In genomic region chr22:32542332-32543019, GRCh38 we compare ENCODE assay signal across 15 cellular contexts.
DNase-seq lines count a peak whose midpoint lies in the region; ATAC-seq, FAIRE-seq and TF ChIP-seq lines count a peak whose summit lies in the region.
"Had no signal": no experiment of that assay in that cellular context is flagged by ENCODE, and none has a peak within 500 bp of the region (broad histone marks: within the 10 kb centered on the region; RNA-seq: fewer than 3 reads in every experiment).

No MANE protein-coding gene starts in this region.

- DNase-seq in fibroblast of the aortic adventitia (ENCODE audit: low read depth) (peak; percentile 7), lower lobe of right lung (peak; percentile 56), smooth muscle cell (lab: John Stamatoyannopoulos, UW; ENCODE audit: unreplicated experiment) (no peak), foreskin melanocyte (no peak), D721Med (ENCODE audit: insufficient read length, low spot score) (no peak)
- DNase-seq in activated CD4-positive, alpha-beta T cell treated with anti-CD3 and anti-CD28 coated beads, Interleukin-2, amount 50 U/mL, for 1 hour, result no peak
- DNase-seq: activated CD4-positive, CD25-positive, alpha-beta regulatory T cell; activated CD8-positive, alpha-beta memory T cell treated with anti-CD3 and anti-CD28 coated beads for 24 hours; activated naive CD8-positive, alpha-beta T cell treated with anti-CD3 and anti-CD28 coated beads, Interleukin-2, amount 50 U/mL, for 24 hours; caudate nucleus; effector memory CD8-positive, alpha-beta T cell; NCI-H1930; NCI-H524 had no signal

- intact Hi-C loops in lower lobe of right lung (cut with DNase I), result no loop called here

- TF ChIP-seq CTCF in fibroblast of the aortic adventitia (IDR thresholded peaks at IDR 0.05; ENCODE audit: insufficient read depth, low read length) (no peak), lower lobe of right lung (IDR thresholded peaks at IDR 0.05) (no peak), smooth muscle cell (IDR thresholded peaks at IDR 0.05; ENCODE audit: borderline replicate concordance, insufficient read depth, poor library complexity, severe bottlenecking) (no peak), D721Med (IDR thresholded peaks at IDR 0.05; ENCODE audit: insufficient read depth, missing control alignments) (no peak)

- 72% methylated on average over 10 of the region's 11 CpGs for WGBS in smooth muscle cell (ENCODE audit: low lambda C conversion rate)

- H3K27ac ChIP-seq in lower lobe of right lung (peak overlapping the region; percentile 79), smooth muscle cell (ENCODE audit: low read depth) (peak overlapping the region; percentile 61)
- H3K27ac ChIP-seq: SJCRH30 had no signal

- H3K4me1 ChIP-seq in lower lobe of right lung (peaks cover 42% of the 10 kb centered on the region), smooth muscle cell (ENCODE audit: low read depth) (peaks cover 7% of the 10 kb centered on the region)

- no peak for FAIRE-seq in D721Med (lab: Jason Lieb, UNC)

- H3F3A ChIP-seq in smooth muscle cell (ENCODE audit: low read depth), result peaks cover 18% of the 10 kb centered on the region

- H3K4me2 ChIP-seq in smooth muscle cell, result peak overlapping the region; percentile 10

- H3K36me3 ChIP-seq in lower lobe of right lung (no peaks in the 10 kb centered on the region), smooth muscle cell (ENCODE audit: low read depth) (no peaks in the 10 kb centered on the region)
- H3K36me3 ChIP-seq: SJCRH30 had no signal

- H3K27me3 ChIP-seq in lower lobe of right lung (ENCODE audit: low read depth) (no peaks in the 10 kb centered on the region), smooth muscle cell (ENCODE audit: low read depth) (no peaks in the 10 kb centered on the region)
- H3K27me3 ChIP-seq: SJCRH30 had no signal

- no peak overlapping the region for H2AFZ ChIP-seq in smooth muscle cell (ENCODE audit: low read depth)

- H3K9me3 ChIP-seq in lower lobe of right lung (no peaks in the 10 kb centered on the region), smooth muscle cell (replicated peaks; ENCODE audit: low read depth) (no peaks in the 10 kb centered on the region)
- H3K9me3 ChIP-seq: SJCRH30 had no signal

- peak overlapping the region; percentile 10 for H3K9ac ChIP-seq in smooth muscle cell (ENCODE audit: low read depth)

- H3K79me2 ChIP-seq in smooth muscle cell (ENCODE audit: low read depth), result no peaks in the 10 kb centered on the region

- H4K20me1 ChIP-seq in smooth muscle cell (ENCODE audit: low read depth), result no peaks in the 10 kb centered on the region

- ATAC-seq in lower lobe of right lung (peak; percentile 25 to 57), HG03354 (IDR thresholded peaks at IDR 0.05; ENCODE audit: poor library complexity, severe bottlenecking, unreplicated experiment) (no peak)
- ATAC-seq: activated naive CD8-positive, alpha-beta T cell treated with anti-CD3 and anti-CD28 coated beads, Interleukin-2, amount 50 U/mL, for 24 hours; effector memory CD8-positive, alpha-beta T cell had no signal

- no peak overlapping the region for H3K4me3 ChIP-seq in fibroblast of the aortic adventitia (ENCODE audit: low read depth, low read length)
- H3K4me3 ChIP-seq in lower lobe of right lung, result no peak overlapping the region
- no peak overlapping the region for H3K4me3 ChIP-seq in smooth muscle cell
- H3K4me3 ChIP-seq: SJCRH30 had no signal

Comparison
In these comparisons a context has a peak if more than half of its experiments do, and no peak if none do; other contexts are left out.
1. DNase-seq: peak in fibroblast of the aortic adventitia (single experiment) and lower lobe of right lung (single experiment); none in smooth muscle cell (single experiment), activated CD4-positive, alpha-beta T cell treated with anti-CD3 and anti-CD28 coated beads, Interleukin-2, amount 50 U/mL, for 1 hour (single experiment), foreskin melanocyte (single experiment) and D721Med (single experiment).